28 cellular contexts compared by ENCODE assay signal in genomic region chr11:133007020-133007584, GRCh38.
"Had no signal": no experiment of that assay in that cellular context is flagged by ENCODE, and none has a peak within 500 bp of the region (broad histone marks: within the 10 kb centered on the region; RNA-seq: fewer than 3 reads in every experiment).

No MANE protein-coding gene starts in this region.

- ATAC-seq: activated CD4-positive, alpha-beta T cell treated with anti-CD3 and anti-CD28 coated beads for 36 hours; activated CD8-positive, alpha-beta memory T cell treated with anti-CD3 and anti-CD28 coated beads, Interleukin-2, amount 10 ng/mL, durations not matched to agents 7 days and 5 days; activated CD8-positive, alpha-beta T cell treated with anti-CD3 and anti-CD28 coated beads, Interleukin-2, amount 10 ng/mL, durations not matched to agents 7 days and 5 days; activated naive CD4-positive, alpha-beta T cell treated with anti-CD3 and anti-CD28 coated beads, Interleukin-2, amount 50 U/mL, for 72 hours; body of pancreas; esophagus mucosa had no signal

- H3K27me3 ChIP-seq: colonic mucosa had no signal

- H3K27ac ChIP-seq: body of pancreas, colonic mucosa had no signal

- H3K36me3 Mint-ChIP-seq: activated CD4-positive, alpha-beta memory T cell treated with anti-CD3 and anti-CD28 coated beads for 36 hours; activated CD8-positive, alpha-beta memory T cell treated with anti-CD3 and anti-CD28 coated beads, Interleukin-2, amount 10 ng/mL, durations not matched to agents 7 days and 5 days; activated naive CD4-positive, alpha-beta T cell treated with anti-CD3 and anti-CD28 coated beads, Interleukin-2, amount 10 ng/mL, durations not matched to agents 7 days and 5 days; activated naive CD8-positive, alpha-beta T cell treated with anti-CD3 and anti-CD28 coated beads, Interleukin-2, amount 10 ng/mL, durations not matched to agents 7 days and 5 days had no signal

- H3K27me3 Mint-ChIP-seq: activated CD4-positive, alpha-beta memory T cell treated with anti-CD3 and anti-CD28 coated beads for 36 hours; activated CD4-positive, alpha-beta T cell treated with anti-CD3 and anti-CD28 coated beads for 36 hours; activated CD4-positive, alpha-beta T cell treated with anti-CD3 and anti-CD28 coated beads, Interleukin-2, amount 10 ng/mL, durations not matched to agents 24 days and 14 days; activated CD8-positive, alpha-beta memory T cell treated with anti-CD3 and anti-CD28 coated beads, Interleukin-2, amount 10 ng/mL, durations not matched to agents 7 days and 5 days; activated naive CD4-positive, alpha-beta T cell treated with anti-CD3 and anti-CD28 coated beads, Interleukin-2, amount 10 ng/mL, durations not matched to agents 7 days and 5 days; activated naive CD8-positive, alpha-beta T cell treated with anti-CD3 and anti-CD28 coated beads, Interleukin-2, amount 10 ng/mL, durations not matched to agents 7 days and 5 days had no signal

- H3K27ac Mint-ChIP-seq: activated CD4-positive, alpha-beta memory T cell treated with anti-CD3 and anti-CD28 coated beads for 36 hours; activated CD4-positive, alpha-beta T cell treated with anti-CD3 and anti-CD28 coated beads for 36 hours; activated CD4-positive, alpha-beta T cell treated with anti-CD3 and anti-CD28 coated beads, Interleukin-2, amount 10 ng/mL, durations not matched to agents 24 days and 14 days; activated CD8-positive, alpha-beta memory T cell treated with anti-CD3 and anti-CD28 coated beads, Interleukin-2, amount 10 ng/mL, durations not matched to agents 7 days and 5 days; activated CD8-positive, alpha-beta T cell treated with anti-CD3 and anti-CD28 coated beads, Interleukin-2, amount 10 ng/mL, durations not matched to agents 7 days and 5 days; activated naive CD4-positive, alpha-beta T cell treated with anti-CD3 and anti-CD28 coated beads, Interleukin-2, amount 10 ng/mL, durations not matched to agents 7 days and 5 days; activated naive CD4-positive, alpha-beta T cell treated with anti-CD3 and anti-CD28 coated beads, Interleukin-2, amount 50 U/mL, for 72 hours; activated naive CD8-positive, alpha-beta T cell treated with anti-CD3 and anti-CD28 coated beads, Interleukin-2, amount 10 ng/mL, durations not matched to agents 7 days and 5 days; activated T-helper 1 cell treated with anti-CD3 and anti-CD28 coated beads, Interleukin-12 subunit alpha, Interleukin-12 subunit beta, Interleukin-2, Interleukin-4 antibody, amounts not matched to agents 30 ng/mL and 10 ng/mL and 1 ng/mL, durations not matched to agents 14 hours and 24 hours and 36 hours had no signal

- H3K9me3 Mint-ChIP-seq: activated CD4-positive, alpha-beta memory T cell treated with anti-CD3 and anti-CD28 coated beads for 36 hours; activated naive CD8-positive, alpha-beta T cell treated with anti-CD3 and anti-CD28 coated beads, Interleukin-2, amount 10 ng/mL, durations not matched to agents 7 days and 5 days had no signal

- H3K4me1 ChIP-seq: colonic mucosa had no signal

- H3K4me1 Mint-ChIP-seq: activated CD4-positive, alpha-beta T cell treated with anti-CD3 and anti-CD28 coated beads for 36 hours; activated CD4-positive, alpha-beta T cell treated with anti-CD3 and anti-CD28 coated beads, Interleukin-2, amount 10 ng/mL, durations not matched to agents 24 days and 14 days; activated CD8-positive, alpha-beta memory T cell treated with anti-CD3 and anti-CD28 coated beads, Interleukin-2, amount 10 ng/mL, durations not matched to agents 7 days and 5 days; activated naive CD4-positive, alpha-beta T cell treated with anti-CD3 and anti-CD28 coated beads, Interleukin-2, amount 10 ng/mL, durations not matched to agents 7 days and 5 days; activated naive CD8-positive, alpha-beta T cell treated with anti-CD3 and anti-CD28 coated beads, Interleukin-2, amount 10 ng/mL, durations not matched to agents 7 days and 5 days had no signal

- FAIRE-seq: endometrium, frontal cortex had no signal

- H3K9me3 ChIP-seq: body of pancreas, colonic mucosa had no signal

- DNase-seq: activated CD4-positive, alpha-beta memory T cell treated with anti-CD3 and anti-CD28 coated beads for 36 hours; activated CD4-positive, alpha-beta T cell treated with anti-CD3 and anti-CD28 coated beads for 36 hours; activated CD4-positive, alpha-beta T cell treated with anti-CD3 and anti-CD28 coated beads, Interleukin-2, amount 10 ng/mL, durations not matched to agents 24 days and 14 days; activated CD4-positive, CD25-positive, alpha-beta regulatory T cell; activated CD4-positive, CD25-positive, alpha-beta regulatory T cell treated with anti-CD3 and anti-CD28 coated beads, Interleukin-2, amount 50 U/mL, for 72 hours; activated CD8-positive, alpha-beta memory T cell treated with anti-CD3 and anti-CD28 coated beads, Interleukin-2, amount 10 ng/mL, durations not matched to agents 7 days and 5 days; activated CD8-positive, alpha-beta memory T cell treated with anti-CD3 and anti-CD28 coated beads, Interleukin-2, amount 50 U/mL, for 4 hours; activated CD8-positive, alpha-beta T cell treated with anti-CD3 and anti-CD28 coated beads, Interleukin-2, amount 10 ng/mL, durations not matched to agents 7 days and 5 days; activated gamma-delta T cell; activated naive CD4-positive, alpha-beta T cell; activated naive CD4-positive, alpha-beta T cell treated with anti-CD3 and anti-CD28 coated beads, Interleukin-2, amount 10 ng/mL, durations not matched to agents 7 days and 5 days; activated naive CD8-positive, alpha-beta T cell treated with anti-CD3 and anti-CD28 coated beads, Interleukin-2, amount 10 ng/mL, durations not matched to agents 7 days and 5 days; activated T-cell treated with anti-CD3 and anti-CD28 coated beads, Interleukin-2, amount 50 U/mL, for 1 hour; activated T-cell treated with anti-CD3 and anti-CD28 coated beads, Interleukin-2, amount 50 U/mL, for 48 hours; anterior cingulate cortex; body of pancreas; central memory CD4-positive, alpha-beta T cell; cerebellar nuclear complex; colonic mucosa; effector CD8-positive, alpha-beta T cell; foreskin fibroblast; head of caudate nucleus; T-helper 2 cell had no signal

- H3K36me3 ChIP-seq: colonic mucosa had no signal

- H3K4me3 Mint-ChIP-seq: activated CD4-positive, alpha-beta memory T cell treated with anti-CD3 and anti-CD28 coated beads for 36 hours; activated CD4-positive, alpha-beta T cell treated with anti-CD3 and anti-CD28 coated beads for 36 hours; activated CD4-positive, alpha-beta T cell treated with anti-CD3 and anti-CD28 coated beads, Interleukin-2, amount 10 ng/mL, durations not matched to agents 24 days and 14 days; activated CD8-positive, alpha-beta memory T cell treated with anti-CD3 and anti-CD28 coated beads, Interleukin-2, amount 10 ng/mL, durations not matched to agents 7 days and 5 days; activated CD8-positive, alpha-beta T cell treated with anti-CD3 and anti-CD28 coated beads, Interleukin-2, amount 10 ng/mL, durations not matched to agents 7 days and 5 days; activated naive CD4-positive, alpha-beta T cell treated with anti-CD3 and anti-CD28 coated beads, Interleukin-2, amount 10 ng/mL, durations not matched to agents 7 days and 5 days; activated naive CD8-positive, alpha-beta T cell treated with anti-CD3 and anti-CD28 coated beads, Interleukin-2, amount 10 ng/mL, durations not matched to agents 7 days and 5 days; activated T-helper 1 cell treated with anti-CD3 and anti-CD28 coated beads, Interleukin-12 subunit alpha, Interleukin-12 subunit beta, Interleukin-2, Interleukin-4 antibody, amounts not matched to agents 30 ng/mL and 10 ng/mL and 1 ng/mL, durations not matched to agents 14 hours and 24 hours and 36 hours had no signal

- H3K4me3 ChIP-seq: body of pancreas, colonic mucosa had no signal
